13 cellular contexts compared by ENCODE assay signal in genomic region chr10:133324857-133325260, GRCh38. TPM values are rescaled to one million over a fixed set of nuclear protein-coding genes. Genes with fewer than 3 reads are reported as not detected.
DNase-seq lines count a peak whose midpoint lies in the region; ATAC-seq and TF ChIP-seq lines count a peak whose summit lies in the region.
"Had no signal": no experiment of that assay in that cellular context is flagged by ENCODE, and none has a peak within 500 bp of the region (broad histone marks: within the 10 kb centered on the region; RNA-seq: fewer than 3 reads in every experiment).

No MANE protein-coding gene starts in this region.

- H3K27me3 Mint-ChIP-seq in endodermal cell (ENCODE audit: insufficient read depth): peaks cover 64% of the 10 kb centered on the region

- H3K9ac ChIP-seq in NT2/D1 (ENCODE audit: insufficient read length, low read depth) (peak overlapping the region; percentile 59), endodermal cell (ENCODE audit: extremely low read depth, low read length, poor library complexity, severe bottlenecking) (no peak overlapping the region)

- H3K27ac ChIP-seq in endodermal cell (ENCODE audit: low read depth, low read length) (no peak overlapping the region), psoas muscle (no peak overlapping the region), Peyer's patch (no peak overlapping the region)
- H3K27ac ChIP-seq: neutrophil, upper lobe of left lung had no signal

- TF ChIP-seq CTCF in endodermal cell (conservative IDR thresholded peaks at IDR 0.05) (no peak), psoas muscle (IDR thresholded peaks at IDR 0.05) (no peak), Peyer's patch (IDR thresholded peaks at IDR 0.05) (no peak)

- H3K27ac Mint-ChIP-seq in endodermal cell: no peak overlapping the region

- intact Hi-C loops in psoas muscle (cut with DNase I): loop anchor here (5.0 to 10.0 kb wide), 2 partner anchors 70 to 282 kb away; partner anchors contain the start of gene MTG1 (in 1 of the 2)

- H3K27me3 ChIP-seq in NT2/D1 (ENCODE audit: insufficient read depth, insufficient read length) (peaks cover 47% of the 10 kb centered on the region), endodermal cell (ENCODE audit: control insufficient read depth, insufficient read depth, low read length, poor library complexity, severe bottlenecking) (peaks cover 51% of the 10 kb centered on the region), psoas muscle (ENCODE audit: insufficient read depth in 3 of 3, low read length in 2 of 3) (peaks cover 0 to 70% (median 28%) of the 10 kb centered on the region in 3 donors), Peyer's patch (peaks cover 7 to 41% of the 10 kb centered on the region in 2 donors)

- DNase-seq in NCI-H1417 (lab: John Stamatoyannopoulos, UW) (peak in 2 of 3 experiments; percentile 27 to 53), NCI-H1417 treated with DMSO at 0.1 percent for 48 hours (lab: John Stamatoyannopoulos, UW) (no peak), NT2/D1 (ENCODE audit: low read depth, low spot score) (no peak), endodermal cell (peak; percentile 62), psoas muscle (no peak), Peyer's patch (no peak), NCI-H1930 (lab: John Stamatoyannopoulos, UW) (no peak)
- DNase-seq: cortex of kidney had no signal

- H3K4me1 ChIP-seq in NT2/D1 (ENCODE audit: insufficient read depth, insufficient read length) (peaks cover 24% of the 10 kb centered on the region), endodermal cell (ENCODE audit: control insufficient read depth, insufficient read depth, low read length) (no peaks in the 10 kb centered on the region), psoas muscle (no peaks in the 10 kb centered on the region), Peyer's patch (peaks cover 0 to 35% (median 20%) of the 10 kb centered on the region in 4 donors)

- H3K9me3 Mint-ChIP-seq in endodermal cell: peaks cover 7% of the 10 kb centered on the region

- no peaks in the 10 kb centered on the region for H3K36me3 ChIP-seq in NT2/D1 (ENCODE audit: insufficient read depth, insufficient read length, low read length)
- no peaks in the 10 kb centered on the region for H3K36me3 ChIP-seq in endodermal cell (ENCODE audit: control insufficient read depth, insufficient read depth, low read length)
- no peaks in the 10 kb centered on the region for H3K36me3 ChIP-seq in psoas muscle (ENCODE audit: insufficient read depth in 1 of 2, low read depth in 1 of 2)
- no peaks in the 10 kb centered on the region for H3K36me3 ChIP-seq in Peyer's patch
- H3K36me3 ChIP-seq: neutrophil, upper lobe of left lung had no signal

- H3K4me3 Mint-ChIP-seq in endodermal cell: peak overlapping the region; percentile 55

- peaks cover 8% of the 10 kb centered on the region for H3K4me1 Mint-ChIP-seq in endodermal cell

- no peak for TF ChIP-seq POLR2A in Peyer's patch (IDR thresholded peaks at IDR 0.05)

- ATAC-seq in psoas muscle: peak in 2 of 4 donors; percentile 14 to 18
- ATAC-seq in HG02642 (IDR thresholded peaks at IDR 0.05; ENCODE audit: poor library complexity, unreplicated experiment): no peak

- H3K9me3 ChIP-seq in NT2/D1 (ENCODE audit: insufficient read depth, low read length) (no peaks in the 10 kb centered on the region; the same call in 1 of the 2 replicates), endodermal cell (ENCODE audit: control insufficient read depth, low read length) (peaks cover 14% of the 10 kb centered on the region), psoas muscle (no peaks in the 10 kb centered on the region), Peyer's patch (no peaks in the 10 kb centered on the region)
- H3K9me3 ChIP-seq: neutrophil, upper lobe of left lung had no signal

- WGBS in endodermal cell (ENCODE audit: insufficient coverage in 1 of 2, insufficient read length in 1 of 2), 2 experiments: 53 to 62% methylated on average over 10 to 20 of the region's 20 CpGs
- WGBS in psoas muscle, 3 donors: 13 to 21% (median 16%) methylated on average over 15 to 20 of the region's 20 CpGs

- H3K36me3 Mint-ChIP-seq in endodermal cell (ENCODE audit: low read depth): peaks cover 3% of the 10 kb centered on the region

- H3K4me3 ChIP-seq in NT2/D1 (ENCODE audit: insufficient read length, low read depth) (peak overlapping the region; percentile 47), endodermal cell (ENCODE audit: low read length) (no peak overlapping the region), psoas muscle (peak overlapping the region; percentile 51), Peyer's patch (peak overlapping the region in 2 of 4 donors; percentile 45 to 49)

RNA-seq across cellular contexts. Expression of gene CALY, which starts 11.8 kb away (rescaled TPM):
- 1 to 10 TPM in 1 of 2 donors, under 1 TPM in 1; 0.75 to 1.3 TPM for total RNA-seq in endodermal cell
- polyA plus RNA-seq in endodermal cell (2013, experiment 1 of 2): 1.5 TPM
- polyA plus RNA-seq in endodermal cell (2013, experiment 2 of 2): 1.4 TPM
- not detected for total RNA-seq in psoas muscle
- under 1 TPM in 1 of 3 donors, not detected in 2; 0.05 TPM for polyA plus RNA-seq in psoas muscle
- total RNA-seq in Peyer's patch: 1 to 10 TPM in 2 of 4 donors, under 1 TPM in 1, not detected in 1; 0.88 to 1.6 (median 1.5) TPM
- total RNA-seq: A172 had no signal

RNA-seq across cellular contexts. Expression of gene ZNF511, which starts 16.1 kb away (rescaled TPM):
- 10 to 100 TPM; 48.1 to 57.6 TPM for total RNA-seq in endodermal cell
- polyA plus RNA-seq in endodermal cell (2013, experiment 1 of 2): 30.8 TPM
- 30.8 TPM for polyA plus RNA-seq in endodermal cell (2013, experiment 2 of 2)
- 10 to 100 TPM; 47.6 to 64.2 (median 54.0) TPM for total RNA-seq in psoas muscle
- polyA plus RNA-seq in psoas muscle: 10 to 100 TPM; 43.2 to 51.3 (median 44.7) TPM
- total RNA-seq in Peyer's patch: 10 to 100 TPM; 25.7 to 42.9 (median 30.5) TPM

RNA-seq across cellular contexts. Expression of gene TUBGCP2, which starts 16.2 kb away (rescaled TPM):
- 10 to 100 TPM; 52.8 to 63.0 TPM for total RNA-seq in endodermal cell
- 51.3 TPM for polyA plus RNA-seq in endodermal cell (2013, experiment 1 of 2)
- polyA plus RNA-seq in endodermal cell (2013, experiment 2 of 2): 46.4 TPM
- total RNA-seq in psoas muscle: 10 to 100 TPM; 31.0 to 53.2 (median 41.1) TPM
- 10 to 100 TPM; 20.3 to 33.8 (median 25.1) TPM for polyA plus RNA-seq in psoas muscle
- 10 to 100 TPM; 40.1 to 85.0 (median 67.8) TPM for total RNA-seq in Peyer's patch

RNA-seq across cellular contexts. Expression of gene PRAP1, which starts 22.3 kb away (rescaled TPM):
- not detected for total RNA-seq in endodermal cell
- polyA plus RNA-seq in endodermal cell (2013, experiment 1 of 2): not detected
- not detected for polyA plus RNA-seq in endodermal cell (2013, experiment 2 of 2)
- total RNA-seq in psoas muscle: not detected
- polyA plus RNA-seq in psoas muscle: under 1 TPM in 2 of 3 donors, not detected in 1; 0.14 to 0.64 TPM
- total RNA-seq in Peyer's patch: 1,000 to 10,000 TPM in 3 of 4 donors, 10 to 100 TPM in 1; 52.8 to 2,204 (median 1,384) TPM
- total RNA-seq: A172, HT1080, upper lobe of left lung had no signal

RNA-seq across cellular contexts. Expression of gene FUOM, which starts 33.0 kb away (rescaled TPM):
- total RNA-seq in endodermal cell: 10 to 100 TPM; 81.0 to 83.9 TPM
- 25.6 TPM for polyA plus RNA-seq in endodermal cell (2013, experiment 1 of 2)
- 26.4 TPM for polyA plus RNA-seq in endodermal cell (2013, experiment 2 of 2)
- 1 to 10 TPM; 3.0 to 6.7 (median 4.5) TPM for total RNA-seq in psoas muscle
- polyA plus RNA-seq in psoas muscle: 1 to 10 TPM; 5.4 to 9.1 (median 8.6) TPM
- total RNA-seq in Peyer's patch: 100 to 1,000 TPM in 3 of 4 donors, 10 to 100 TPM in 1; 88.3 to 214 (median 163) TPM

Comparison
In these comparisons a context has a peak if more than half of its experiments do, and no peak if none do; other contexts are left out.
1. DNase-seq: peak in NCI-H1417 (2 of 3) and endodermal cell (single experiment); none in NCI-H1417 treated with DMSO at 0.1 percent for 48 hours (single experiment), NT2/D1 (single experiment), psoas muscle (0 of 2), Peyer's patch (0 of 3) and NCI-H1930 (0 of 2).